ENCODE assay signal across 13 cellular contexts in the genomic region with DNA sequence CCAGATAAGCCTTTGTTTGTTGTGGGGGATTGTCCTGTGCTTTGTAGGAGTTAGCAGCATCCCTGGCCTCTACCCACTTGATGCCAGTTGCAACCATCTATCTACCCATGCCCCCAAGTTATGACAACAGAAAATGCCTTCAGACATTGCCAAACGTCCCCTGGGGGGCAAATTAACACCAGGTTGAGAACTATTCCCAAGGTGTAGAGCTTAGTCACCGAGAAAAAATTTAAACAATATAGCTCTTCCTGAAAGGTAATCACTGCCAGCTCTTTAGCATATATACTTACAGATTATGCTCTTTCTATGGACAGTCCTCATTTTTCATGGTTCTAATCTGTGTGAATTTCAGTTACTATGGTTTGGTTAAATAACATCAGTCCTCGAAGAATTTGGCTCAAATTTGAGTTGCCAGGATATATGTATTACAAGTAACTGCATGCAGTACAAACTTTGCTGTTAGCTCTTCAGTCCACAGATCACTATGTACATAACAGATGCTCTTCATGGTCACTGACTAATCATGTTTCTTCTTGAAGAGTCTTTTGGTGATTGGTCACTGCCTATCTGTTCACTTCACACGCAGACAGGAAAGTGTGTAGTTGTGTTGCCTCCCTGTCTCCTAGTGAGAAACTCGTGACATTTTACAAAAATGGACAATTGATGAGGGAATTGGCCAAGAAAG. TPM values are rescaled to one million over a fixed set of nuclear protein-coding genes. Genes with fewer than 3 reads are reported as not detected.
A peak's percentile ranks its signal among the peaks of the same experiment; 100 is the strongest.
DNase-seq lines count a peak whose midpoint lies in the region; ATAC-seq, FAIRE-seq and TF ChIP-seq lines count a peak whose summit lies in the region.
"Had no signal": no experiment of that assay in that cellular context is flagged by ENCODE, and none has a peak within 500 bp of the region (broad histone marks: within the 10 kb centered on the region; RNA-seq: fewer than 3 reads in every experiment).

No MANE protein-coding gene starts in this region.

- H2AFZ ChIP-seq in K562 (ENCODE audit: low read depth, low read length) (no peak overlapping the region), HepG2 (ENCODE audit: low read length) (no peak overlapping the region)

- no peaks in the 10 kb centered on the region for H3K9me3 ChIP-seq in K562 (replicated peaks; ENCODE audit: control insufficient read depth, insufficient read depth, low read depth, low read length)
- no peaks in the 10 kb centered on the region for H3K9me3 ChIP-seq in HepG2 (ENCODE audit: low read length)
- H3K9me3 ChIP-seq in MG63: no peaks in the 10 kb centered on the region

- H3K9ac ChIP-seq in K562 (ENCODE audit: insufficient read depth in 1 of 2, low read depth in 2 of 2, low read length in 2 of 2) (no peak overlapping the region), HepG2 (ENCODE audit: insufficient read depth, low read depth, low read length) (no peak overlapping the region)

- no peak overlapping the region for H3K27ac Mint-ChIP-seq in mesothelial cell of epicardium
- no peak overlapping the region for H3K27ac Mint-ChIP-seq in activated naive CD8-positive, alpha-beta T cell treated with anti-CD3 and anti-CD28 coated beads, Interleukin-2, amount 50 U/mL, for 24 hours

- H3K9me3 Mint-ChIP-seq in mesothelial cell of epicardium: no peaks in the 10 kb centered on the region
- no peaks in the 10 kb centered on the region for H3K9me3 Mint-ChIP-seq in activated naive CD8-positive, alpha-beta T cell treated with anti-CD3 and anti-CD28 coated beads, Interleukin-2, amount 50 U/mL, for 24 hours

- H3K4me3 ChIP-seq in K562 (no peak overlapping the region), HepG2 (replicated peaks in 1 of 3; ENCODE audit: insufficient read depth in 1 of 3, low read depth in 2 of 3, low read length in 3 of 3) (no peak overlapping the region), MG63 (no peak overlapping the region)

- TF ChIP-seq POLR2A in K562 (conservative IDR thresholded peaks at IDR 0.05): no peak
- no peak for TF ChIP-seq POLR2A in HepG2 (IDR thresholded peaks at IDR 0.05; ENCODE audit: insufficient read depth in 1 of 2, low read depth in 2 of 2, low read length in 2 of 2)

- TF ChIP-seq CTCF in K562 (IDR thresholded peaks at IDR 0.05 in 2 of 3, conservative IDR thresholded peaks at IDR 0.05 in 1 of 3; ENCODE audit: insufficient read depth in 2 of 3, low read depth in 1 of 3, low read length in 3 of 3): no peak
- no peak for TF ChIP-seq CTCF in HepG2 (CRISPR knock-in tag; IDR thresholded peaks at IDR 0.05)
- TF ChIP-seq CTCF in mesothelial cell of epicardium (IDR thresholded peaks at IDR 0.05; ENCODE audit: unreplicated experiment): no peak

- H3K4me1 ChIP-seq in K562 (replicated peaks in 1 of 2; ENCODE audit: control insufficient read depth in 2 of 2, insufficient read depth in 2 of 2, low read length in 2 of 2) (peaks cover 28 to 43% of the 10 kb centered on the region in 2 experiments), HepG2 (ENCODE audit: insufficient read depth, low read length) (peaks cover 61% of the 10 kb centered on the region)

- H3K4me2 ChIP-seq in K562 (ENCODE audit: insufficient read depth, low read length): no peak overlapping the region; the same call in 1 of the 2 replicates
- H3K4me2 ChIP-seq in HepG2 (ENCODE audit: low read depth, low read length): no peak overlapping the region

- in situ Hi-C loops in ACHN (cut with HindIII; ENCODE audit: low pct_ligation_motif_present, low pct_unique_long_range_greater_than_20kb, low sequenced_read_pairs): no loop called here
- in situ Hi-C loops in K562 (cut with MboI): no loop called here
- in situ Hi-C loops in HepG2 (cut with HindIII; ENCODE audit: extremely low pct_ligation_motif_present, low pct_unique_long_range_greater_than_20kb): no loop called here

- H3K4me1 Mint-ChIP-seq in mesothelial cell of epicardium: peaks cover 49% of the 10 kb centered on the region
- H3K4me1 Mint-ChIP-seq in activated naive CD8-positive, alpha-beta T cell treated with anti-CD3 and anti-CD28 coated beads, Interleukin-2, amount 50 U/mL, for 24 hours: peaks cover 86% of the 10 kb centered on the region

- TF ChIP-seq RAD21 in K562 (CRISPR knock-in tag; conservative IDR thresholded peaks at IDR 0.05 in 1 of 2, IDR thresholded peaks at IDR 0.05 in 1 of 2) (no peak), HepG2 (CRISPR knock-in tag; IDR thresholded peaks at IDR 0.05) (no peak)

- CTCF ChIA-PET in K562 (lab: Yijun Ruan, JAX; ENCODE audit: low intra/inter-chr PET ratio): no interaction called here
- CTCF ChIA-PET in HepG2 (lab: Yijun Ruan, JAX; ENCODE audit: low intra/inter-chr PET ratio, low total read pairs): no interaction called here

- H3K36me3 ChIP-seq in K562 (ENCODE audit: control insufficient read depth, insufficient read depth, low read length): peaks cover 2% of the 10 kb centered on the region; the same call in 1 of the 3 replicates
- H3K36me3 ChIP-seq in HepG2 (replicated peaks in 1 of 2; ENCODE audit: control insufficient read depth in 1 of 2, insufficient read depth in 2 of 2, low read length in 2 of 2): no peaks in the 10 kb centered on the region
- H3K36me3 ChIP-seq in MG63: no peaks in the 10 kb centered on the region

- POLR2A ChIA-PET in K562 (lab: Yijun Ruan, JAX) (interaction anchor here (0.6 to 1.6 kb wide), 7 partner anchors 10 to 211 kb away, joined by 3 to 7 read pairs (median 4); no protein-coding TSS in a partner anchor), HepG2 (lab: Yijun Ruan, JAX) (no interaction called here)

- ATAC-seq in K562: peak; percentile 52
- ATAC-seq in HepG2: peak; percentile 37; the same call in 1 of the 3 replicates
- no peak for ATAC-seq in activated naive CD8-positive, alpha-beta T cell treated with anti-CD3 and anti-CD28 coated beads, Interleukin-2, amount 50 U/mL, for 24 hours
- ATAC-seq in GM19023 (IDR thresholded peaks at IDR 0.05; ENCODE audit: unreplicated experiment): no peak
- ATAC-seq: stimulated activated naive CD8-positive, alpha-beta T cell treated with anti-CD3 and anti-CD28 coated beads, Interleukin-15, Interleukin-2, amounts not matched to agents 100 U/mL and 50 U/mL, for 24 hours had no signal

- DNase-seq in ACHN (peak; percentile 43), ELR (ENCODE audit: low read depth) (peak; percentile 39), K562 (ENCODE audit: extremely low read depth in 1 of 4, low spot score in 3 of 4) (peak in 3 of 4 experiments; percentile 49 to 60 (median 51)), HepG2 (ENCODE audit: low spot score) (peak; percentile 39), mesothelial cell of epicardium (ENCODE audit: low spot score in 2 of 2, unreplicated experiment in 2 of 2) (no peak), MG63 (no peak)
- DNase-seq in activated naive CD8-positive, alpha-beta T cell treated with anti-CD3 and anti-CD28 coated beads, Interleukin-2, amount 50 U/mL, for 24 hours: no peak
- DNase-seq: NK-92 treated with Interleukin-12 subunit alpha and Interleukin-12 subunit beta, amount 100 ng/mL, for 24 hours; occipital lobe; stimulated activated CD4-positive, alpha-beta T cell treated with anti-CD3 and anti-CD28 coated beads, Interleukin-1b, Interleukin-23, amount 100 ng/mL, for 48 hours; stimulated activated naive CD8-positive, alpha-beta T cell treated with anti-CD3 and anti-CD28 coated beads, Interleukin-15, Interleukin-2, amounts not matched to agents 100 U/mL and 50 U/mL, for 24 hours; SW 1271 had no signal

- WGBS in K562 (ENCODE audit: insufficient coverage, low coverage, missing lambda C conversion rate): 22% methylated on average over 5 of the region's 5 CpGs
- WGBS in HepG2 (ENCODE audit: low lambda C conversion rate): 55% methylated on average over 5 of the region's 5 CpGs

- no peak overlapping the region for H3K4me3 Mint-ChIP-seq in mesothelial cell of epicardium
- no peak overlapping the region for H3K4me3 Mint-ChIP-seq in activated naive CD8-positive, alpha-beta T cell treated with anti-CD3 and anti-CD28 coated beads, Interleukin-2, amount 50 U/mL, for 24 hours

- no peaks in the 10 kb centered on the region for H3K27me3 Mint-ChIP-seq in mesothelial cell of epicardium (ENCODE audit: low read depth)
- H3K27me3 Mint-ChIP-seq in activated naive CD8-positive, alpha-beta T cell treated with anti-CD3 and anti-CD28 coated beads, Interleukin-2, amount 50 U/mL, for 24 hours: no peaks in the 10 kb centered on the region

- no peaks in the 10 kb centered on the region for H3K27me3 ChIP-seq in K562 (ENCODE audit: control insufficient read depth in 2 of 2, insufficient read depth in 2 of 2, low read length in 2 of 2)
- H3K27me3 ChIP-seq in HepG2 (ENCODE audit: control insufficient read depth in 1 of 2, insufficient read depth in 2 of 2, low read length in 2 of 2): no peaks in the 10 kb centered on the region
- no peaks in the 10 kb centered on the region for H3K27me3 ChIP-seq in MG63

- intact Hi-C loops in K562 (cut with micrococcal nuclease) (loop anchor here (5.0 kb wide), 1 partner anchor 38 kb away; no protein-coding TSS in a partner anchor), HepG2 (cut with micrococcal nuclease; ENCODE audit: unreplicated experiment) (no loop called here)

- BruUV-seq in K562 (replicated peaks; lab: Mats Ljungman, UMichigan) (TSS peak; percentile 13), HepG2 (replicated peaks; lab: Mats Ljungman, UMichigan) (no TSS peak)

- H3K9me1 ChIP-seq in K562 (ENCODE audit: control insufficient read depth, insufficient read depth, low read length): no peaks in the 10 kb centered on the region

- H4K20me1 ChIP-seq in K562 (replicated peaks; ENCODE audit: control insufficient read depth, insufficient read depth, low read length) (peaks cover 60% of the 10 kb centered on the region), HepG2 (ENCODE audit: insufficient read depth, low read length) (peaks cover 35% of the 10 kb centered on the region)

- H3K27ac ChIP-seq in K562 (ENCODE audit: extremely low read depth, low read depth, low read length) (no peak overlapping the region), HepG2 (ENCODE audit: extremely low read length, insufficient read depth, low read length) (peak overlapping the region; percentile 1)

- no peaks in the 10 kb centered on the region for H3K36me3 Mint-ChIP-seq in mesothelial cell of epicardium
- H3K36me3 Mint-ChIP-seq in activated naive CD8-positive, alpha-beta T cell treated with anti-CD3 and anti-CD28 coated beads, Interleukin-2, amount 50 U/mL, for 24 hours (ENCODE audit: low read depth): peaks cover 7% of the 10 kb centered on the region

- no peak for TF ChIP-seq EP300 in K562 (IDR thresholded peaks at IDR 0.05; ENCODE audit: low read length)
- no peak for TF ChIP-seq EP300 in HepG2 (IDR thresholded peaks at IDR 0.05; ENCODE audit: low read depth in 2 of 2, low read length in 2 of 2)
- TF ChIP-seq EP300 in HepG2 (CRISPR knock-in tag; IDR thresholded peaks at IDR 0.05; ENCODE audit: borderline replicate concordance): no peak

- peaks cover 93% of the 10 kb centered on the region for H3K79me2 ChIP-seq in K562 (ENCODE audit: control insufficient read depth, insufficient read depth, low read length)
- peaks cover 58% of the 10 kb centered on the region for H3K79me2 ChIP-seq in HepG2 (ENCODE audit: insufficient read depth, low read length)

- FAIRE-seq in K562 (lab: Jason Lieb, UNC): peak; percentile 69
- peak; percentile 63 for FAIRE-seq in HepG2 (lab: Jason Lieb, UNC)

RNA-seq across cellular contexts. Expression of gene MAPKAPK2, which starts 25.2 kb away (rescaled TPM):
- total RNA-seq in K562 (2011; cell fraction: chromatin; rRNA removed; ENCODE audit: low replicate concordance): 70.6 and 157 TPM in 2 replicates
- 89.5 and 98.9 TPM in 2 replicates for total RNA-seq in K562 (2011; cell fraction: nucleolus; rRNA removed)
- total RNA-seq in K562 (2011; cell fraction: nucleoplasm; rRNA removed): 74.0 and 80.4 TPM in 2 replicates
- 52.1 and 57.2 TPM in 2 replicates for total RNA-seq in K562 (2014; rRNA removed)
- 36.1 and 36.6 TPM in 2 replicates for total RNA-seq in K562 (2014; rRNA removed; fragmentation: Illumina TruSeq; extraction: Trizol)
- 33.3 and 35.6 TPM in 2 replicates for total RNA-seq in K562 (2015; rRNA removed; fragmentation: Illumina TruSeq; extraction: Trizol)
- total RNA-seq in K562 (2021): 81.3 and 94.2 TPM in 2 replicates
- 66.5 and 72.1 TPM in 2 replicates for polyA plus RNA-seq in K562 (2011; rRNA removed)
- 68.3 and 74.8 TPM in 2 replicates for polyA plus RNA-seq in K562 (2011; cell fraction: cytosol; rRNA removed)
- 140 and 167 TPM in 2 replicates for polyA plus RNA-seq in K562 (2011; cell fraction: nucleus; rRNA removed)
- 53.3 and 64.1 TPM in 2 replicates for polyA plus RNA-seq in K562 (2012)
- 73.6 and 78.3 TPM in 2 replicates for polyA plus RNA-seq in K562 (2014; fragmentation: Illumina TruSeq; extraction: Trizol)
- polyA plus RNA-seq in K562 (2014; fragmentation: Nextera tagmentation; extraction: Ambion mirVana): 1 to 10 TPM in 1 of 2 experiments, under 1 TPM in 1; 0.63 to 1.3 TPM
- polyA plus RNA-seq in K562 (2014; rRNA removed): 53.4 and 57.2 TPM in 2 replicates
- polyA minus RNA-seq in K562 (2011; rRNA and poly(A)+ RNA removed): 48.3 and 60.9 TPM in 2 replicates
- 37.6 and 41.0 TPM in 2 replicates for polyA minus RNA-seq in K562 (2011; cell fraction: cytosol; rRNA and poly(A)+ RNA removed)
- 30.2 and 35.1 TPM in 2 replicates for polyA minus RNA-seq in K562 (2011; cell fraction: nucleus; rRNA and poly(A)+ RNA removed)
- 14.5 and 16.6 TPM in 2 replicates for total RNA-seq in HepG2 (2016; rRNA removed; fragmentation: Illumina TruSeq; extraction: Trizol)
- 11.7 and 13.0 TPM in 2 replicates for total RNA-seq in HepG2 (2016; cell fraction: cytosol; rRNA removed; fragmentation: Illumina TruSeq; extraction: Trizol; ENCODE audit: low read depth)
- total RNA-seq in HepG2 (2016; cell fraction: insoluble cytoplasmic fraction; rRNA removed; fragmentation: Illumina TruSeq; extraction: Trizol): 11.8 and 16.6 TPM in 2 replicates
- 26.9 and 28.5 TPM in 2 replicates for total RNA-seq in HepG2 (2016; cell fraction: membrane; rRNA removed; fragmentation: Illumina TruSeq; extraction: Trizol)
- total RNA-seq in HepG2 (2016; cell fraction: nucleus; rRNA removed; fragmentation: Illumina TruSeq; extraction: Trizol): 15.3 TPM in 2 replicates
- 34.0 and 40.1 TPM in 2 replicates for polyA plus RNA-seq in HepG2 (2011; rRNA removed)
- polyA plus RNA-seq in HepG2 (2011; cell fraction: cytosol; rRNA removed): 28.8 and 30.9 TPM in 2 replicates
- polyA plus RNA-seq in HepG2 (2011; cell fraction: nucleus; rRNA removed): 60.6 and 63.0 TPM in 2 replicates
- polyA plus RNA-seq in HepG2 (2012): 17.3 and 31.0 TPM in 2 replicates
- 13.8 and 14.2 TPM in 2 replicates for polyA plus RNA-seq in HepG2 (2016; cell fraction: cytosol; fragmentation: Illumina TruSeq; extraction: Trizol; ENCODE audit: low read depth)
- 17.8 and 22.4 TPM in 2 replicates for polyA plus RNA-seq in HepG2 (2016; cell fraction: insoluble cytoplasmic fraction; fragmentation: Illumina TruSeq; extraction: Trizol; ENCODE audit: low read depth)
- polyA plus RNA-seq in HepG2 (2016; cell fraction: membrane; fragmentation: Illumina TruSeq; extraction: Trizol; ENCODE audit: low read depth): 32.7 and 35.8 TPM in 2 replicates
- 41.1 and 43.4 TPM in 2 replicates for polyA plus RNA-seq in HepG2 (2016; cell fraction: nucleus; fragmentation: Illumina TruSeq; extraction: Trizol; ENCODE audit: insufficient read depth, low read depth)
- 50.0 and 68.4 TPM in 2 replicates for polyA minus RNA-seq in HepG2 (2011; rRNA and poly(A)+ RNA removed; ENCODE audit: low replicate concordance)
- polyA minus RNA-seq in HepG2 (2011; cell fraction: cytosol; rRNA and poly(A)+ RNA removed): 15.6 and 16.3 TPM in 2 replicates
- polyA minus RNA-seq in HepG2 (2011; cell fraction: nucleus; rRNA and poly(A)+ RNA removed): 24.2 and 25.9 TPM in 2 replicates
- 59.0 to 60.2 TPM (median 59.1 TPM) in 3 replicates for total RNA-seq in mesothelial cell of epicardium
- 28.1 and 32.3 TPM in 2 replicates for total RNA-seq in MG63 (2014; rRNA removed; shearing (Covaris generic); ENCODE audit: low replicate concordance)

Comparison
In these comparisons a context has a peak if more than half of its experiments do, and no peak if none do; other contexts are left out.
1. DNase-seq: peak in ACHN (single experiment), ELR (single experiment), K562 (3 of 4) and HepG2 (single experiment); none in mesothelial cell of epicardium (0 of 2), activated naive CD8-positive, alpha-beta T cell treated with anti-CD3 and anti-CD28 coated beads, Interleukin-2, amount 50 U/mL, for 24 hours (single experiment) and MG63 (single experiment).
2. ATAC-seq: peak in K562 (single experiment) and HepG2 (single experiment); none in activated naive CD8-positive, alpha-beta T cell treated with anti-CD3 and anti-CD28 coated beads, Interleukin-2, amount 50 U/mL, for 24 hours (single experiment) and GM19023 (single experiment).